1 cellular context compared by ENCODE assay signal in genomic region chr1:30768830-30769718, GRCh38.
TF ChIP-seq lines count a peak whose summit lies in the region.

No MANE protein-coding gene starts in this region.

TF ChIP-seq in K562, 482 proteins besides CTCF, POLR2A, EP300 and RAD21 (continued from another document):
- peak; percentile 15; the same call in 1 of the 2 replicates for TF ChIP-seq ZBTB40 (IDR thresholded peaks at IDR 0.05)
- no peak for TF ChIP-seq ZBTB40 (CRISPR knock-in tag; IDR thresholded peaks at IDR 0.05)
- no peak for TF ChIP-seq ZNF384 (IDR thresholded peaks at IDR 0.05; ENCODE audit: low read depth, low read length)
- TF ChIP-seq ZBTB9 (CRISPR knock-in tag; IDR thresholded peaks at IDR 0.05) = peak; percentile 99
- peak; percentile 99 for TF ChIP-seq ZNF644 (tag; IDR thresholded peaks at IDR 0.05; ENCODE audit: low read depth)
- no peak for TF ChIP-seq IRF1 (CRISPR knock-in tag; IDR thresholded peaks at IDR 0.05; ENCODE audit: borderline replicate concordance)
- 0 out of 2 replicates have a peak, but pooled peaks have one; percentile 36 for TF ChIP-seq ZNF133 (CRISPR knock-in tag; IDR thresholded peaks at IDR 0.05)
- TF ChIP-seq NFRKB (IDR thresholded peaks at IDR 0.05; ENCODE audit: low read depth) = peak; percentile 88
- peak; percentile 99 for TF ChIP-seq HDGF (IDR thresholded peaks at IDR 0.05)
- peak; percentile 100 for TF ChIP-seq ZEB2 (IDR thresholded peaks at IDR 0.05)
- no peak; the same call in 1 of the 2 replicates for TF ChIP-seq RB1 (IDR thresholded peaks at IDR 0.05; ENCODE audit: low read depth)
- peak; percentile 88; the same call in 1 of the 2 replicates for TF ChIP-seq ZNF311 (CRISPR knock-in tag; IDR thresholded peaks at IDR 0.05)
- peak; percentile 100 for TF ChIP-seq GATA2 (CRISPR knock-in tag; IDR thresholded peaks at IDR 0.05)
- no peak for TF ChIP-seq FOXJ3 (CRISPR knock-in tag; IDR thresholded peaks at IDR 0.05)
- no peak for TF ChIP-seq ZNF77 (CRISPR knock-in tag; IDR thresholded peaks at IDR 0.05)
- peak in 1 of 2 experiments; percentile 93; a peak in 2 of 3 replicates for TF ChIP-seq CBX3 (IDR thresholded peaks at IDR 0.05; ENCODE audit: borderline replicate concordance in 1 of 2, low read length in 2 of 2)
- peak; percentile 80 for TF ChIP-seq SMARCA5 (IDR thresholded peaks at IDR 0.05)
- TF ChIP-seq SMC3 (conservative IDR thresholded peaks at IDR 0.05; ENCODE audit: insufficient read depth, low read depth, low read length) = no peak
- TF ChIP-seq RFX7 (CRISPR knock-in tag; IDR thresholded peaks at IDR 0.05) = no peak
- TF ChIP-seq MBD2 (IDR thresholded peaks at IDR 0.05; ENCODE audit: borderline replicate concordance, low read depth) = peak; percentile 99
- TF ChIP-seq PYGO2 (tag; IDR thresholded peaks at IDR 0.05) = peak; percentile 97
- TF ChIP-seq ZNF212 (CRISPR knock-in tag; IDR thresholded peaks at IDR 0.05) = no peak
- 0 out of 2 replicates have a peak, but pooled peaks have one; percentile 48 for TF ChIP-seq ZNF12 (CRISPR knock-in tag; IDR thresholded peaks at IDR 0.05)
- peak; percentile 72; the same call in 1 of the 2 replicates for TF ChIP-seq ZNF165 (CRISPR knock-in tag; IDR thresholded peaks at IDR 0.05; ENCODE audit: borderline replicate concordance)
- TF ChIP-seq DACH1 (IDR thresholded peaks at IDR 0.05; ENCODE audit: partially characterized antibody) = peak; percentile 97
- TF ChIP-seq STAT5B (CRISPR knock-in tag; IDR thresholded peaks at IDR 0.05) = no peak
- peak; percentile 78 for TF ChIP-seq E2F1 (CRISPR knock-in tag; IDR thresholded peaks at IDR 0.05)
- peak; percentile 80 for TF ChIP-seq ZNF354B (CRISPR knock-in tag; IDR thresholded peaks at IDR 0.05)
- peak; percentile 87 to 88 for TF ChIP-seq FOXK2 (conservative IDR thresholded peaks at IDR 0.05 in 1 of 2, IDR thresholded peaks at IDR 0.05 in 1 of 2; ENCODE audit: low read depth in 2 of 2)
- TF ChIP-seq THAP12 (CRISPR knock-in tag; IDR thresholded peaks at IDR 0.05) = peak; percentile 68
- TF ChIP-seq NFIX (CRISPR knock-in tag; IDR thresholded peaks at IDR 0.05; ENCODE audit: low read depth) = no peak
- peak; percentile 99 for TF ChIP-seq CBFB (CRISPR knock-in tag; IDR thresholded peaks at IDR 0.05)
- peak; percentile 100 for TF ChIP-seq ARID1B (IDR thresholded peaks at IDR 0.05)
- no peak; the same call in 1 of the 2 replicates for TF ChIP-seq KAT7 (CRISPR knock-in tag; IDR thresholded peaks at IDR 0.05; ENCODE audit: borderline replicate concordance)
- TF ChIP-seq ATF2 (CRISPR knock-in tag; IDR thresholded peaks at IDR 0.05) = peak; percentile 82
- peak; percentile 100 for TF ChIP-seq DPF2 (IDR thresholded peaks at IDR 0.05)
- peak; percentile 48; the same call in 1 of the 2 replicates for TF ChIP-seq THAP7 (CRISPR knock-in tag; IDR thresholded peaks at IDR 0.05)
- TF ChIP-seq KDM5B (IDR thresholded peaks at IDR 0.05; ENCODE audit: insufficient replicate concordance, low read depth, low read length) = peak; percentile 69
- 0 out of 2 replicates have a peak, but pooled peaks have one; percentile 36 for TF ChIP-seq SREBF1 (IDR thresholded peaks at IDR 0.05; ENCODE audit: borderline replicate concordance, low read depth, low read length)
- peak; percentile 32; the same call in 1 of the 2 replicates for TF ChIP-seq MAFF (IDR thresholded peaks at IDR 0.05; ENCODE audit: low read length)
- peak; percentile 54; the same call in 1 of the 2 replicates for TF ChIP-seq CLOCK (CRISPR knock-in tag; IDR thresholded peaks at IDR 0.05; ENCODE audit: borderline replicate concordance)
- TF ChIP-seq ZNF717 (CRISPR knock-in tag; IDR thresholded peaks at IDR 0.05) = no peak
- TF ChIP-seq ZNF75A (CRISPR knock-in tag; IDR thresholded peaks at IDR 0.05) = peak; percentile 66
